ENCODE assay signal across 14 cellular contexts in genomic region chr12:52789637-52790426, GRCh38. TPM values are rescaled to one million over a fixed set of nuclear protein-coding genes. Genes with fewer than 3 reads are reported as not detected.
DNase-seq lines count a peak whose midpoint lies in the region; ATAC-seq, FAIRE-seq and TF ChIP-seq lines count a peak whose summit lies in the region.
"Had no signal": no experiment of that assay in that cellular context is flagged by ENCODE, and none has a peak within 500 bp of the region (broad histone marks: within the 10 kb centered on the region; RNA-seq: fewer than 3 reads in every experiment).

No MANE protein-coding gene starts in this region.

- DNase-seq in RWPE2 (ENCODE audit: low spot score) = no peak
- DNase-seq in keratinocyte (ENCODE audit: low read depth, low spot score) = no peak
- DNase-seq in spleen = peak; percentile 66
- no peak for DNase-seq in NCI-H146 (lab: John Stamatoyannopoulos, UW)
- DNase-seq in GDM1 (lab: John Stamatoyannopoulos, UW) = no peak
- DNase-seq: activated CD8-positive, alpha-beta memory T cell treated with anti-CD3 and anti-CD28 coated beads, Interleukin-2, amount 10 ng/mL, durations not matched to agents 7 days and 5 days; NCI-H1436; NCI-H526; SHP77 treated with DMSO at 0.1 percent for 48 hours had no signal

- H4K20me1 ChIP-seq in keratinocyte (ENCODE audit: control insufficient read depth, extremely low read depth, insufficient read depth, low read length) = no peaks in the 10 kb centered on the region

- H3K9ac ChIP-seq in keratinocyte (ENCODE audit: control insufficient read depth, extremely low read depth, insufficient read depth, low read length) = no peak overlapping the region

- TF ChIP-seq CTCF in HEK293 (tag by site-specific recombination; IDR thresholded peaks at IDR 0.05) (no peak), RWPE2 (IDR thresholded peaks at IDR 0.05; ENCODE audit: poor library complexity, severe bottlenecking) (no peak), keratinocyte (optimal IDR thresholded peaks at IDR 0.05 in 1 of 3, IDR thresholded peaks at IDR 0.05 in 1 of 3, conservative IDR thresholded peaks at IDR 0.05 in 1 of 3; ENCODE audit: extremely low read depth in 1 of 3, insufficient read depth in 2 of 3, low read length in 3 of 3) (no peak), spleen (IDR thresholded peaks at IDR 0.05 in 8 of 11, conservative IDR thresholded peaks at IDR 0.05 in 3 of 11) (no peak)

- H3K4me3 ChIP-seq in HEK293 (ENCODE audit: low read depth, low read length) (no peak overlapping the region), RWPE2 (ENCODE audit: severe bottlenecking) (no peak overlapping the region), keratinocyte (ENCODE audit: control insufficient read depth in 2 of 3, extremely low read depth in 1 of 3, insufficient read depth in 2 of 3, low read depth in 1 of 3, low read length in 3 of 3) (no peak overlapping the region), spleen (no peak overlapping the region)
- H3K4me3 ChIP-seq: right lobe of liver had no signal

- H3K27me3 ChIP-seq in RWPE2 (ENCODE audit: insufficient read depth, poor library complexity, severe bottlenecking) (no peaks in the 10 kb centered on the region), keratinocyte (ENCODE audit: control insufficient read depth, extremely low read depth, insufficient read depth, low read length) (peaks cover 65% of the 10 kb centered on the region), spleen (replicated peaks in 1 of 7) (peaks cover 0 to 45% (median 17%) of the 10 kb centered on the region in 7 donors)
- H3K27me3 ChIP-seq: right lobe of liver had no signal

- no peaks in the 10 kb centered on the region; the same call in 1 of the 2 replicates for H3K4me1 ChIP-seq in HEK293 (ENCODE audit: control insufficient read depth, insufficient read depth, low read length)
- no peaks in the 10 kb centered on the region for H3K4me1 ChIP-seq in RWPE2 (ENCODE audit: insufficient read depth, poor library complexity, severe bottlenecking)
- H3K4me1 ChIP-seq in keratinocyte (ENCODE audit: control insufficient read depth, extremely low read depth, insufficient read depth, low read length) = peaks cover 10% of the 10 kb centered on the region
- peaks cover 0 to 9% (median 3%) of the 10 kb centered on the region in 6 donors for H3K4me1 ChIP-seq in spleen
- H3K4me1 ChIP-seq: right lobe of liver had no signal

- no peak for TF ChIP-seq POLR2A in spleen (IDR thresholded peaks at IDR 0.05)

- H3K79me2 ChIP-seq in keratinocyte (ENCODE audit: control insufficient read depth, insufficient read depth, low read length) = no peaks in the 10 kb centered on the region

- ATAC-seq in RWPE2 (ENCODE audit: low read depth) (peak; percentile 43; the same call in 2 of the 3 replicates), HG03520 (IDR thresholded peaks at IDR 0.05; ENCODE audit: unreplicated experiment) (no peak)
- ATAC-seq: activated CD8-positive, alpha-beta memory T cell treated with anti-CD3 and anti-CD28 coated beads, Interleukin-2, amount 10 ng/mL, durations not matched to agents 7 days and 5 days; right lobe of liver had no signal

- POLR2A ChIA-PET in HEK293 (lab: Yijun Ruan, JAX) = no interaction called here

- CTCF ChIA-PET in HEK293 (lab: Yijun Ruan, JAX) = interaction anchor here (1.2 kb wide), 1 partner anchor 10 kb away, joined by 4 read pairs; no protein-coding TSS in a partner anchor

- no peak for FAIRE-seq in keratinocyte (lab: Jason Lieb, UNC)

- H3K36me3 ChIP-seq in HEK293 (ENCODE audit: control insufficient read depth in 2 of 2, insufficient read depth in 1 of 2, low read length in 2 of 2) (no peaks in the 10 kb centered on the region), RWPE2 (ENCODE audit: low read depth) (no peaks in the 10 kb centered on the region), keratinocyte (ENCODE audit: control insufficient read depth in 2 of 2, extremely low read depth in 1 of 2, insufficient read depth in 2 of 2, low read length in 2 of 2) (no peaks in the 10 kb centered on the region), spleen (no peaks in the 10 kb centered on the region)
- H3K36me3 ChIP-seq: right lobe of liver had no signal

- no peak overlapping the region for H2AFZ ChIP-seq in keratinocyte (ENCODE audit: control insufficient read depth, low read length)

- H3K27ac ChIP-seq in HEK293 (ENCODE audit: extremely low read depth, low read depth, low read length) (no peak overlapping the region), RWPE2 (ENCODE audit: poor library complexity, severe bottlenecking) (no peak overlapping the region), keratinocyte (ENCODE audit: control insufficient read depth, insufficient read depth, low read length) (no peak overlapping the region), spleen (no peak overlapping the region)
- H3K27ac ChIP-seq: right lobe of liver had no signal

- WGBS in spleen, 5 donors = 26 to 44% (median 30%) methylated on average over 24 to 50 of the region's 50 CpGs

- dilution Hi-C loops in keratinocyte (cut with MboI; ENCODE audit: extremely low pct_ligation_motif_present, low sequenced_read_pairs) = no loop called here

- no peaks in the 10 kb centered on the region for H3K9me1 ChIP-seq in keratinocyte (ENCODE audit: control insufficient read depth, extremely low read depth, insufficient read depth, low read length)

- intact Hi-C loops in spleen (cut with DNase I; ENCODE audit: low total_unique reads) = no loop called here

- no peaks in the 10 kb centered on the region for H3K9me3 ChIP-seq in HEK293 (ENCODE audit: control insufficient read depth, insufficient read depth, low read depth, low read length)
- H3K9me3 ChIP-seq in RWPE2 (ENCODE audit: severe bottlenecking) = no peaks in the 10 kb centered on the region
- H3K9me3 ChIP-seq in keratinocyte (ENCODE audit: control insufficient read depth, low read depth, low read length) = no peaks in the 10 kb centered on the region
- H3K9me3 ChIP-seq in spleen = no peaks in the 10 kb centered on the region
- H3K9me3 ChIP-seq: right lobe of liver had no signal

- peak overlapping the region; percentile 40 for H3K4me2 ChIP-seq in keratinocyte (ENCODE audit: control insufficient read depth, extremely low read depth, insufficient read depth, low read depth, low read length)

TF ChIP-seq in HEK293, 187 proteins besides CTCF, POLR2A, EP300 and RAD21 (continues in another document):
- TF ChIP-seq ZFHX2 (tag by site-specific recombination; conservative IDR thresholded peaks at IDR 0.05) = peak; percentile 34; the same call in 1 of the 2 replicates
- TF ChIP-seq ZNF776 (tag by site-specific recombination; IDR thresholded peaks at IDR 0.05; ENCODE audit: borderline replicate concordance) = no peak

RNA-seq across cellular contexts. Expression of gene KRT3, which starts 6.1 kb away (rescaled TPM):
- polyA plus RNA-seq in keratinocyte = 0.05 to 0.36 TPM (median 0.29 TPM) in 3 replicates
- 0.45 TPM for polyA plus RNA-seq in keratinocyte (2011; ENCODE audit: low read depth)
- 0.04 and 0.06 TPM in 2 replicates for polyA plus RNA-seq in keratinocyte (2011; cell fraction: cytosol; rRNA removed)
- 0.04 TPM in 1 of 2 replicates, not detected in the other for polyA plus RNA-seq in keratinocyte (2011; cell fraction: nucleus; rRNA removed)
- 0.07 and 0.25 TPM in 2 replicates for polyA plus RNA-seq in keratinocyte (2012; ENCODE audit: low replicate concordance)
- polyA minus RNA-seq in keratinocyte = not detected in 3 replicates
- not detected for polyA minus RNA-seq in keratinocyte (2011; cell fraction: cytosol; rRNA and poly(A)+ RNA removed)
- polyA minus RNA-seq in keratinocyte (2011; cell fraction: nucleus; rRNA and poly(A)+ RNA removed) = not detected in 2 replicates
- total RNA-seq in spleen = not detected
- not detected for polyA plus RNA-seq in spleen
- total RNA-seq: activated CD8-positive, alpha-beta memory T cell treated with anti-CD3 and anti-CD28 coated beads, Interleukin-2, amount 10 ng/mL, durations not matched to agents 7 days and 5 days; CD4-positive, CD25-positive, alpha-beta regulatory T cell; right lobe of liver; subcutaneous adipose tissue had no signal
- polyA plus RNA-seq: CD4-positive, CD25-positive, alpha-beta regulatory T cell had no signal

RNA-seq across cellular contexts. Expression of gene KRT76, which starts 12.7 kb away (rescaled TPM):
- polyA plus RNA-seq in keratinocyte = not detected in 3 replicates
- not detected for polyA plus RNA-seq in keratinocyte (2011; ENCODE audit: low read depth)
- polyA plus RNA-seq in keratinocyte (2011; cell fraction: cytosol; rRNA removed) = not detected in 2 replicates
- not detected in 2 replicates for polyA plus RNA-seq in keratinocyte (2011; cell fraction: nucleus; rRNA removed)
- polyA plus RNA-seq in keratinocyte (2012; ENCODE audit: low replicate concordance) = not detected in 2 replicates
- not detected in 3 replicates for polyA minus RNA-seq in keratinocyte
- polyA minus RNA-seq in keratinocyte (2011; cell fraction: cytosol; rRNA and poly(A)+ RNA removed) = not detected
- polyA minus RNA-seq in keratinocyte (2011; cell fraction: nucleus; rRNA and poly(A)+ RNA removed) = not detected in 2 replicates
- not detected for total RNA-seq in spleen
- polyA plus RNA-seq in spleen = not detected
- total RNA-seq: activated CD8-positive, alpha-beta memory T cell treated with anti-CD3 and anti-CD28 coated beads, Interleukin-2, amount 10 ng/mL, durations not matched to agents 7 days and 5 days; CD4-positive, CD25-positive, alpha-beta regulatory T cell; right lobe of liver; subcutaneous adipose tissue had no signal
- polyA plus RNA-seq: CD4-positive, CD25-positive, alpha-beta regulatory T cell had no signal

RNA-seq across cellular contexts. Expression of gene KRT4, which starts 24.1 kb away (rescaled TPM):
- polyA plus RNA-seq in keratinocyte (1.9 to 3.4 TPM (median 2.0 TPM) in 3 replicates), spleen (1 to 10 TPM in 2 of 3 donors, under 1 TPM in 1; 0.55 to 3.4 (median 1.4) TPM)
- 4.7 TPM for polyA plus RNA-seq in keratinocyte (2011; ENCODE audit: low read depth)
- 1.9 and 2.8 TPM in 2 replicates for polyA plus RNA-seq in keratinocyte (2011; cell fraction: cytosol; rRNA removed)
- polyA plus RNA-seq in keratinocyte (2011; cell fraction: nucleus; rRNA removed) = 3.7 and 6.5 TPM in 2 replicates
- polyA plus RNA-seq in keratinocyte (2012; ENCODE audit: low replicate concordance) = 1.6 and 2.6 TPM in 2 replicates
- polyA minus RNA-seq in keratinocyte = 0.43 to 3.5 TPM (median 3.0 TPM) in 3 replicates
- polyA minus RNA-seq in keratinocyte (2011; cell fraction: cytosol; rRNA and poly(A)+ RNA removed) = 0.77 TPM
- 3.3 and 4.4 TPM in 2 replicates for polyA minus RNA-seq in keratinocyte (2011; cell fraction: nucleus; rRNA and poly(A)+ RNA removed)
- under 1 TPM in 1 of 7 donors, not detected in 6; 0.37 TPM for total RNA-seq in spleen
- total RNA-seq: activated CD8-positive, alpha-beta memory T cell treated with anti-CD3 and anti-CD28 coated beads, Interleukin-2, amount 10 ng/mL, durations not matched to agents 7 days and 5 days; CD4-positive, CD25-positive, alpha-beta regulatory T cell; right lobe of liver; subcutaneous adipose tissue had no signal
- polyA plus RNA-seq: CD4-positive, CD25-positive, alpha-beta regulatory T cell had no signal

RNA-seq across cellular contexts. Expression of gene KRT79, which starts 44.3 kb away (rescaled TPM):
- 0.09 to 0.22 TPM (median 0.12 TPM) in 3 replicates for polyA plus RNA-seq in keratinocyte
- 4.6 TPM for polyA plus RNA-seq in keratinocyte (2011; ENCODE audit: low read depth)
- polyA plus RNA-seq in keratinocyte (2011; cell fraction: cytosol; rRNA removed) = 0.07 and 0.12 TPM in 2 replicates
- 1.0 TPM in 2 replicates for polyA plus RNA-seq in keratinocyte (2011; cell fraction: nucleus; rRNA removed)
- polyA plus RNA-seq in keratinocyte (2012; ENCODE audit: low replicate concordance) = 0.10 and 4.8 TPM in 2 replicates
- polyA minus RNA-seq in keratinocyte = 0.20 to 0.29 TPM in 2 of 3 replicates, not detected in the other
- not detected for polyA minus RNA-seq in keratinocyte (2011; cell fraction: cytosol; rRNA and poly(A)+ RNA removed)
- polyA minus RNA-seq in keratinocyte (2011; cell fraction: nucleus; rRNA and poly(A)+ RNA removed) = 0.63 TPM in 1 of 2 replicates, not detected in the other
- total RNA-seq in spleen = under 1 TPM in 1 of 7 donors, not detected in 6; 0.37 TPM
- polyA plus RNA-seq in spleen = under 1 TPM in 2 of 3 donors, not detected in 1; 0.15 to 0.19 TPM
- total RNA-seq: CD4-positive, CD25-positive, alpha-beta regulatory T cell; right lobe of liver had no signal
- polyA plus RNA-seq: CD4-positive, CD25-positive, alpha-beta regulatory T cell had no signal

RNA-seq across cellular contexts. Expression of gene KRT78, which starts 59.0 kb away (rescaled TPM):
- polyA plus RNA-seq in keratinocyte (0.49 to 1.7 TPM (median 0.96 TPM) in 3 replicates), spleen (under 1 TPM in 2 of 3 donors, not detected in 1; 0.24 to 0.83 TPM)
- 39.4 TPM for polyA plus RNA-seq in keratinocyte (2011; ENCODE audit: low read depth)
- 0.87 and 0.90 TPM in 2 replicates for polyA plus RNA-seq in keratinocyte (2011; cell fraction: cytosol; rRNA removed)
- 1.4 and 2.9 TPM in 2 replicates for polyA plus RNA-seq in keratinocyte (2011; cell fraction: nucleus; rRNA removed)
- polyA plus RNA-seq in keratinocyte (2012; ENCODE audit: low replicate concordance) = 0.80 and 78.3 TPM in 2 replicates
- polyA minus RNA-seq in keratinocyte = 0.66 to 4.6 TPM (median 0.77 TPM) in 3 replicates
- not detected for polyA minus RNA-seq in keratinocyte (2011; cell fraction: cytosol; rRNA and poly(A)+ RNA removed)
- polyA minus RNA-seq in keratinocyte (2011; cell fraction: nucleus; rRNA and poly(A)+ RNA removed) = 1.5 and 3.5 TPM in 2 replicates
- not detected for total RNA-seq in spleen
- total RNA-seq: activated CD8-positive, alpha-beta memory T cell treated with anti-CD3 and anti-CD28 coated beads, Interleukin-2, amount 10 ng/mL, durations not matched to agents 7 days and 5 days; CD4-positive, CD25-positive, alpha-beta regulatory T cell; right lobe of liver; subcutaneous adipose tissue had no signal
- polyA plus RNA-seq: CD4-positive, CD25-positive, alpha-beta regulatory T cell had no signal
